ENCODE assay signal across 20 cellular contexts in the genomic region with DNA sequence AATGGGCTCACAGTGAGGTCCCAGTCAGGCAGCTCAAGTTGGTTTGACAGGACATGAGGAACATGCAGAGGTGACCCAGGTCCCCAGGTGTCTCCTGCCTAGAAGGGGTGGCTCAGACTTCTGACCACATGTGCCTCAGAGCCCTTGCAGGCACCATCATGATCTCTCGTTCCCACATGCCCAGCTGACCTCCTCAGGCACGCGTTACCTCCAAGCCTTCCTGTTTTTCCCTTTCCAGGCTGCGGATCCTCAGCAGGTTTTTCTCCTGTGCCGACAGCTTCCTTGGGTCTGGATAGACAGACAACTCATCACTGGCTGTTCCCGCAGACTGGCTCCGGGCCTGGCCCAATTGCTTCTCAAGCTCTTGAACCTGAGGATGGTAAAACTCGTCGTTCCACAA. TPM values are rescaled to one million over a fixed set of nuclear protein-coding genes. Genes with fewer than 3 reads are reported as not detected.
DNase-seq lines count a peak whose midpoint lies in the region; ATAC-seq and TF ChIP-seq lines count a peak whose summit lies in the region.
"Had no signal": no experiment of that assay in that cellular context is flagged by ENCODE, and none has a peak within 500 bp of the region (broad histone marks: within the 10 kb centered on the region; RNA-seq: fewer than 3 reads in every experiment).

No MANE protein-coding gene starts in this region.

- no peak overlapping the region for H4K5ac ChIP-seq in H9 (ENCODE audit: insufficient read length, low read depth, low read length)

- no peak overlapping the region for H2BK20ac ChIP-seq in H9 (ENCODE audit: low read depth, low read length, poor library complexity, severe bottlenecking)

- H3K4me3 Mint-ChIP-seq in H9: no peak overlapping the region
- H3K4me3 Mint-ChIP-seq: HFFc6 had no signal

- H3K27me3 Mint-ChIP-seq in H9 (ENCODE audit: low read depth): peaks cover 13% of the 10 kb centered on the region

- H3K9me3 ChIP-seq in H9 (ENCODE audit: control insufficient read depth, low read depth, low read length) (no peaks in the 10 kb centered on the region), skeletal muscle tissue (ENCODE audit: control insufficient read depth in 3 of 3, low read length in 3 of 3) (no peaks in the 10 kb centered on the region)

- H3K36me3 ChIP-seq in skeletal muscle tissue (ENCODE audit: control insufficient read depth in 3 of 3, insufficient read depth in 3 of 3, low read length in 3 of 3): no peaks in the 10 kb centered on the region

- no peak overlapping the region for H3K14ac ChIP-seq in H9 (ENCODE audit: insufficient read depth, low read length)

- no peak overlapping the region for H2AFZ ChIP-seq in H9 (ENCODE audit: low read length)

- no peak overlapping the region for H3T11ph ChIP-seq in H9 (ENCODE audit: low read length)

- H3K4ac ChIP-seq in H9 (ENCODE audit: low read depth, low read length): no peak overlapping the region

- peak; percentile 12 for DNase-seq in H9
- peak; percentile 35 for DNase-seq in islet precursor cell
- no peak for DNase-seq in cerebellar nuclear complex (lab: John Stamatoyannopoulos, UW)
- no peak for DNase-seq in midbrain (lab: John Stamatoyannopoulos, UW)
- DNase-seq: GF-D8, HFFc6, NCI-H1048, NCI-H146, NCI-H2081, NCI-H510A, NCI-H82, PC-3 had no signal

- no peak overlapping the region for H3K4me2 ChIP-seq in H9 (ENCODE audit: insufficient read depth, insufficient read length, low read length)
- H3K4me2 ChIP-seq: KMS-11 had no signal

- H3K4me1 ChIP-seq in H9 (ENCODE audit: insufficient read depth, low read length) (no peaks in the 10 kb centered on the region), skeletal muscle tissue (ENCODE audit: control insufficient read depth in 3 of 3, insufficient read depth in 3 of 3, low read length in 3 of 3) (peaks cover 38 to 69% (median 50%) of the 10 kb centered on the region in 3 donors)

- no peaks in the 10 kb centered on the region for H3K79me1 ChIP-seq in H9 (ENCODE audit: insufficient read depth, low read depth, low read length, poor library complexity, severe bottlenecking)

- no peaks in the 10 kb centered on the region for H4K20me1 ChIP-seq in H9 (ENCODE audit: control insufficient read depth, insufficient read depth, insufficient read length)

- H3K27ac ChIP-seq in H9 (ENCODE audit: insufficient read length, low read depth, low read length) (no peak overlapping the region), angular gyrus (ENCODE audit: low read depth, low read length) (peak overlapping the region; percentile 24), skeletal muscle tissue (ENCODE audit: low read depth, low read length) (peak overlapping the region; percentile 98)
- H3K27ac ChIP-seq: C4-2B, KMS-11 had no signal

- ATAC-seq in GM18505 (IDR thresholded peaks at IDR 0.05; ENCODE audit: unreplicated experiment): no peak
- ATAC-seq: PC-3 had no signal

- no peak for TF ChIP-seq POLR2A in GM18505 (IDR thresholded peaks at IDR 0.05; ENCODE audit: borderline replicate concordance, extremely low read depth, insufficient read depth, insufficient read length)

- H2BK12ac ChIP-seq in H9 (ENCODE audit: insufficient read length, low read depth, low read length): no peak overlapping the region

- no peak for TF ChIP-seq CTCF in H9 (conservative IDR thresholded peaks at IDR 0.05)

- no peaks in the 10 kb centered on the region for H3K36me3 Mint-ChIP-seq in H9 (ENCODE audit: insufficient read depth in 1 of 3, low read depth in 3 of 3)

- peaks cover 0 to 3% of the 10 kb centered on the region in 2 experiments; a peak in 1 of 5 replicates for H3K9me3 Mint-ChIP-seq in H9
- H3K9me3 Mint-ChIP-seq: HFFc6 had no signal

- no peak overlapping the region for H4K8ac ChIP-seq in H9 (replicated peaks; ENCODE audit: insufficient read length, low read depth, low read length)

- no peak overlapping the region for H3K23ac ChIP-seq in H9 (ENCODE audit: insufficient read length, low read depth, low read length)

- no peak overlapping the region for H3K27ac Mint-ChIP-seq in H9
- H3K27ac Mint-ChIP-seq: HFFc6 had no signal

- H3K4me3 ChIP-seq in skeletal muscle tissue (ENCODE audit: low read length in 3 of 3): no peak overlapping the region

- WGBS in H9 (ENCODE audit: extremely low coverage, insufficient read length, low lambda C conversion rate): no CpG with 5 or more reads among the region's 9 CpGs

- no peaks in the 10 kb centered on the region for H3K23me2 ChIP-seq in H9 (ENCODE audit: insufficient read length, low read depth, low read length, poor library complexity, severe bottlenecking)

- no peak overlapping the region for H2AK5ac ChIP-seq in H9 (ENCODE audit: insufficient read length, low read length)

- no peaks in the 10 kb centered on the region for H3K79me2 ChIP-seq in H9 (ENCODE audit: insufficient read depth, low read length)

- no peak overlapping the region for H4K91ac ChIP-seq in H9 (ENCODE audit: insufficient read length, low read depth, low read length)

- no peak overlapping the region for H3K18ac ChIP-seq in H9 (ENCODE audit: insufficient read length, low read depth, low read length)

- no peak overlapping the region for H3K56ac ChIP-seq in H9 (ENCODE audit: insufficient read length, low read depth, low read length)

- no peak overlapping the region for H2BK15ac ChIP-seq in H9 (ENCODE audit: low read depth, low read length)

- no peak overlapping the region for H3K9ac ChIP-seq in H9 (ENCODE audit: extremely low read depth, insufficient read length, low read length)
- H3K9ac ChIP-seq in skeletal muscle tissue (ENCODE audit: low read depth in 1 of 3, low read length in 3 of 3): no peak overlapping the region
- H3K9ac ChIP-seq: KMS-11 had no signal

- no peak overlapping the region for H2BK5ac ChIP-seq in H9 (ENCODE audit: insufficient read length, low read length)

- H3K4me1 Mint-ChIP-seq in H9: peaks cover 21 to 22% of the 10 kb centered on the region in 2 experiments

- no peak overlapping the region for H2BK120ac ChIP-seq in H9 (ENCODE audit: low read depth, low read length, poor library complexity, severe bottlenecking)

- H3K27me3 ChIP-seq in H9 (ENCODE audit: insufficient read depth, low read length) (no peaks in the 10 kb centered on the region), skeletal muscle tissue (ENCODE audit: control insufficient read depth in 3 of 3, insufficient read depth in 3 of 3, low read length in 3 of 3) (no peaks in the 10 kb centered on the region)

RNA-seq across cellular contexts. Expression of a gene that starts 30.4 kb away (rescaled TPM):
- total RNA-seq in H9 (2021): not detected in 2 replicates
- total RNA-seq in skeletal muscle tissue: not detected
- total RNA-seq: H4 had no signal

RNA-seq across cellular contexts. Expression of a gene that starts 40.1 kb away (rescaled TPM):
- total RNA-seq in H9 (2021) (0.46 TPM in 1 of 2 replicates, not detected in the other), skeletal muscle tissue (23.0 TPM)
- total RNA-seq: Daoy, H4, HFFc6, M059J, PC-3 had no signal

RNA-seq across cellular contexts. Expression of a gene that starts 57.4 kb away (rescaled TPM):
- total RNA-seq in H9 (2021) (not detected in 2 replicates), skeletal muscle tissue (179 TPM)
- total RNA-seq: Daoy, H4, HFFc6, M059J, PC-3 had no signal

Comparison
In these comparisons a context has a peak if more than half of its experiments do, and no peak if none do; other contexts are left out.
1. DNase-seq: peak in H9 (single experiment) and islet precursor cell (single experiment); none in cerebellar nuclear complex (0 of 2) and midbrain (single experiment).
2. RNA of a gene that starts 40.1 kb away (total RNA-seq): 23.0 TPM in skeletal muscle tissue (single experiment); 0.46 TPM in H9; every median in the first group is over 10 times any median in the second.
3. RNA of a gene that starts 57.4 kb away (total RNA-seq): 179 TPM in skeletal muscle tissue (single experiment); not detected in H9; every median in the first group is over 100 times any median in the second.